Comparison of ENCODE assay signal across 11 cellular contexts in the genomic region with DNA sequence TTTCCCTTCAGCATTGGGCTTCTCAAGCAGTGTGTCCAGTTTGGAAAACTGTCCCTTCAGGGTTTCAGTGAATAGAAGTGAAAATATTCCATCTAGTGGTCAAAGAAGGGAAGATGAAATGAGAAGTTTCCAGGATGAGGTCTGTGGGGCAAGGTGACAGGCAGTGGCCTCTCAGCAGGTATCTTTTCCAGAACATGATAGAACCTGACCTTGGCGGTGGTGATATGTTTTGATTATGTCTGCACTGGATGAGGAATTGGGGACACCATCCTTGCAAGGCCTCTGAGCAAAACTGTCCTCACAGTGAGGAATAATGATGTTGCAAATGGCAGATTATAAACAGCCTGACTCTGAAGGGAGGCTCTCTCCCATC. TPM values are rescaled to one million over a fixed set of nuclear protein-coding genes. Genes with fewer than 3 reads are reported as not detected.
DNase-seq lines count a peak whose midpoint lies in the region; ATAC-seq and TF ChIP-seq lines count a peak whose summit lies in the region.
"Had no signal": no experiment of that assay in that cellular context is flagged by ENCODE, and none has a peak within 500 bp of the region (broad histone marks: within the 10 kb centered on the region; RNA-seq: fewer than 3 reads in every experiment).

No MANE protein-coding gene starts in this region.

- H3K79me2 ChIP-seq in PC-9 (ENCODE audit: low read depth), result peaks cover 40% of the 10 kb centered on the region

- intact Hi-C loops in PC-9 (cut with micrococcal nuclease; ENCODE audit: unreplicated experiment), result loop anchor here (1.0 kb wide), 1 partner anchor 45 kb away; no protein-coding TSS in a partner anchor

- H3K9ac ChIP-seq in skeletal muscle tissue (ENCODE audit: low read depth in 1 of 3, low read length in 3 of 3), result no peak overlapping the region

- H3K9me3 ChIP-seq in PC-9 (ENCODE audit: insufficient read depth, low read depth), result no peaks in the 10 kb centered on the region
- no peaks in the 10 kb centered on the region for H3K9me3 ChIP-seq in skeletal muscle tissue (ENCODE audit: control insufficient read depth in 3 of 3, low read length in 3 of 3)

- H3K4me3 ChIP-seq in PC-9 (no peak overlapping the region), fibroblast of pulmonary artery (replicated peaks; ENCODE audit: low read depth, low read length) (no peak overlapping the region), skeletal muscle tissue (ENCODE audit: low read length in 3 of 3) (no peak overlapping the region)

- no peaks in the 10 kb centered on the region for H3K27me3 ChIP-seq in PC-9 (ENCODE audit: insufficient read depth, low read depth)
- H3K27me3 ChIP-seq in skeletal muscle tissue (ENCODE audit: control insufficient read depth in 3 of 3, insufficient read depth in 3 of 3, low read length in 3 of 3), result no peaks in the 10 kb centered on the region

- H3K9me2 ChIP-seq in PC-9 (ENCODE audit: insufficient read depth), result no peaks in the 10 kb centered on the region

- BruUV-seq in PC-9 (replicated peaks; lab: Mats Ljungman, UMichigan), result no TSS peak

- no peak overlapping the region for H3K4me2 ChIP-seq in PC-9

- CTCF ChIA-PET in PC-9 (lab: Charles Lee), result no interaction called here

- H3K27ac ChIP-seq in PC-9, result peak overlapping the region; percentile 4; the same call in 1 of the 2 replicates
- peak overlapping the region; percentile 52 for H3K27ac ChIP-seq in skeletal muscle tissue (ENCODE audit: low read depth, low read length)

- H3K4me1 ChIP-seq in PC-9 (replicated peaks; ENCODE audit: insufficient read depth) (peaks cover 26% of the 10 kb centered on the region), skeletal muscle tissue (ENCODE audit: control insufficient read depth in 3 of 3, insufficient read depth in 3 of 3, low read length in 3 of 3) (peaks cover 26 to 31% (median 29%) of the 10 kb centered on the region in 3 donors)

- H4K20me1 ChIP-seq in PC-9 (ENCODE audit: insufficient read depth), result no peaks in the 10 kb centered on the region

- H2AFZ ChIP-seq in PC-9, result no peak overlapping the region

- H3F3A ChIP-seq in PC-9 (ENCODE audit: insufficient read depth, low read depth), result peaks cover 38% of the 10 kb centered on the region

- DNase-seq in NCI-H146 treated with DMSO at 0.1 percent for 48 hours (lab: John Stamatoyannopoulos, UW; ENCODE audit: unreplicated experiment), result peak; percentile 4
- no peak for DNase-seq in NCI-H146 (lab: John Stamatoyannopoulos, UW)
- peak in 1 of 2 experiments; percentile 42 for DNase-seq in PC-9
- peak; percentile 31 for DNase-seq in fibroblast of pulmonary artery (ENCODE audit: low read depth)
- no peak for DNase-seq in amygdala (lab: John Stamatoyannopoulos, UW)
- DNase-seq: mesendoderm; NCI-H2029; stimulated activated naive CD4-positive, alpha-beta T cell had no signal

- H3K36me3 ChIP-seq in PC-9 (ENCODE audit: low read depth) (peaks cover 17% of the 10 kb centered on the region), skeletal muscle tissue (ENCODE audit: control insufficient read depth in 3 of 3, insufficient read depth in 3 of 3, low read length in 3 of 3) (peaks cover 0 to 24% (median 7%) of the 10 kb centered on the region in 3 donors)

- ATAC-seq in HG03175 (IDR thresholded peaks at IDR 0.05; ENCODE audit: unreplicated experiment) (no peak), GM21367 (IDR thresholded peaks at IDR 0.05; ENCODE audit: unreplicated experiment) (no peak)

- POLR2A ChIA-PET in PC-9 (lab: Charles Lee; ENCODE audit: unreplicated experiment), result no interaction called here

- TF ChIP-seq CTCF in PC-9 (conservative IDR thresholded peaks at IDR 0.05) (peak; percentile 63), fibroblast of pulmonary artery (IDR thresholded peaks at IDR 0.05; ENCODE audit: low read length, missing control alignments) (peak; percentile 43)

RNA-seq across cellular contexts. Expression of gene GPX2, which starts 4.7 kb away (rescaled TPM):
- 196 and 323 TPM in 2 replicates for total RNA-seq in PC-9 (2021)
- total RNA-seq in skeletal muscle tissue, result not detected

RNA-seq across cellular contexts. Expression of gene CHURC1, which starts 23.6 kb away (rescaled TPM):
- total RNA-seq in PC-9 (2021) (88.1 and 91.8 TPM in 2 replicates), skeletal muscle tissue (33.4 TPM)

RNA-seq across cellular contexts. Expression of gene RAB15, which starts 34.3 kb away (rescaled TPM):
- total RNA-seq in PC-9 (2021), result 52.9 and 74.9 TPM in 2 replicates
- total RNA-seq in skeletal muscle tissue, result 8.4 TPM

RNA-seq across cellular contexts. Expression of gene FNTB, which starts 48.9 kb away (rescaled TPM):
- total RNA-seq in PC-9 (2021) (23.5 and 35.3 TPM in 2 replicates), skeletal muscle tissue (5.7 TPM)

RNA-seq across cellular contexts. Expression of gene SPTB, which starts 58.1 kb away (rescaled TPM):
- 0.50 and 1.5 TPM in 2 replicates for total RNA-seq in PC-9 (2021)
- 312 TPM for total RNA-seq in skeletal muscle tissue

Comparison
In these comparisons a context has a peak if more than half of its experiments do, and no peak if none do; other contexts are left out.
1. DNase-seq: peak in NCI-H146 treated with DMSO at 0.1 percent for 48 hours (single experiment) and fibroblast of pulmonary artery (single experiment); none in NCI-H146 (single experiment) and amygdala (0 of 56).
2. RNA of gene GPX2, which starts 4.7 kb away (total RNA-seq): 196 to 323 TPM in PC-9; not detected in skeletal muscle tissue (single experiment); every median in the first group is over 100 times any median in the second.